ENCODE assay signal across 15 cellular contexts in the genomic region with DNA sequence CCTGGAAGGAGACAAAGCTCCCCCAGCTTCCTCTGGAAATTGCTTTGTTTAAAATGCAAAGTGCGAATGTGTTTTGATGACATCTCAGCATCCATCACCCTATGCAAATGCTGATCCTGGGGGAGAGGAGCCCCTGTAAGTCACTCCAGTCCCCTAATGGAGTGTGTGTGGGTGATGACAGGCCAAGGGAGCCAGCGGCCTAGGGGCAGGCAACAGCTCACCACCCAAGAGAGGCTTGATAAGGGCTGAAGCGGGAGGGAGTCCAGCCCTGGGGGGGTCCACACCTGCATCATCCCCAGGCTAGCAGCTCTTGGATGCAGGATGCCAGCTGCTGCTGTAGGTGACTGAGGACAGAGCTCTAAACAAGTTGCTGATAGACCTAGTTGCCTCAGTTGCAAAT.
A peak's percentile ranks its signal among the peaks of the same experiment; 100 is the strongest.
DNase-seq lines count a peak whose midpoint lies in the region; ATAC-seq, FAIRE-seq and TF ChIP-seq lines count a peak whose summit lies in the region.
"Had no signal": no experiment of that assay in that cellular context is flagged by ENCODE, and none has a peak within 500 bp of the region (broad histone marks: within the 10 kb centered on the region; RNA-seq: fewer than 3 reads in every experiment).

No MANE protein-coding gene starts in this region.

- H3K9ac ChIP-seq in kidney (ENCODE audit: low read length in 2 of 2) = no peak overlapping the region

- POLR2A ChIA-PET in HEK293 (lab: Yijun Ruan, JAX) = no interaction called here
- POLR2A ChIA-PET in CD8-positive, alpha-beta memory T cell (lab: Charles Lee) = no interaction called here

- no peak for FAIRE-seq in kidney (lab: Jason Lieb, UNC)
- FAIRE-seq: D721Med, K562 had no signal

- peak overlapping the region in 1 of 8 donors; percentile 4 for H3K27ac Mint-ChIP-seq in CD8-positive, alpha-beta memory T cell
- H3K27ac Mint-ChIP-seq: CD4-positive, CD25-positive, alpha-beta regulatory T cell had no signal

- H3K4me1 ChIP-seq in HEK293 (ENCODE audit: control insufficient read depth, insufficient read depth, low read length) (no peaks in the 10 kb centered on the region), kidney (ENCODE audit: control insufficient read depth in 1 of 2, insufficient read depth in 1 of 2, low read depth in 1 of 2, low read length in 2 of 2) (no peaks in the 10 kb centered on the region)
- H3K4me1 ChIP-seq in CD8-positive, alpha-beta memory T cell (ENCODE audit: insufficient read depth, low read length) = no peaks in the 10 kb centered on the region
- H3K4me1 ChIP-seq: BE2C, Caco-2, HAP-1 had no signal

- no peaks in the 10 kb centered on the region for H3K4me1 Mint-ChIP-seq in CD8-positive, alpha-beta memory T cell
- H3K4me1 Mint-ChIP-seq: CD4-positive, CD25-positive, alpha-beta regulatory T cell had no signal

- intact Hi-C loops in kidney (cut with DNase I) = no loop called here
- intact Hi-C loops in posterior vena cava (cut with DNase I) = no loop called here

- H3K36me3 ChIP-seq in HEK293 (ENCODE audit: control insufficient read depth in 2 of 2, insufficient read depth in 1 of 2, low read length in 2 of 2) (no peaks in the 10 kb centered on the region), kidney (ENCODE audit: control insufficient read depth in 1 of 2, insufficient read depth in 2 of 2, low read length in 2 of 2) (no peaks in the 10 kb centered on the region)
- H3K36me3 ChIP-seq in CD8-positive, alpha-beta memory T cell (ENCODE audit: insufficient read depth, low read length) = no peaks in the 10 kb centered on the region
- H3K36me3 ChIP-seq: BE2C, HAP-1 had no signal

- no peaks in the 10 kb centered on the region for H3K36me3 Mint-ChIP-seq in CD8-positive, alpha-beta memory T cell
- H3K36me3 Mint-ChIP-seq: CD4-positive, CD25-positive, alpha-beta regulatory T cell had no signal

- TF ChIP-seq CTCF in HEK293 (tag by site-specific recombination; IDR thresholded peaks at IDR 0.05) (no peak), kidney (IDR thresholded peaks at IDR 0.05; ENCODE audit: borderline replicate concordance, extremely low read depth, insufficient read depth) (no peak)

- H3K27me3 ChIP-seq in CD8-positive, alpha-beta memory T cell (ENCODE audit: insufficient read depth, low read length, poor library complexity, severe bottlenecking) = no peaks in the 10 kb centered on the region
- H3K27me3 ChIP-seq: BE2C had no signal

- H3K4me3 ChIP-seq in HEK293 (ENCODE audit: low read depth, low read length) (no peak overlapping the region), kidney (ENCODE audit: low read length in 2 of 2) (no peak overlapping the region)
- H3K4me3 ChIP-seq in CD8-positive, alpha-beta memory T cell (ENCODE audit: low read length) = no peak overlapping the region
- H3K4me3 ChIP-seq: HAP-1, K562 had no signal

- peak; percentile 28 for DNase-seq in kidney
- peak; percentile 59 for DNase-seq in posterior vena cava (ENCODE audit: low spot score)
- no peak for DNase-seq in NCI-H1105 (lab: John Stamatoyannopoulos, UW)
- DNase-seq in CD8-positive, alpha-beta memory T cell = no peak
- DNase-seq: BE2C; C1 segment of cervical spinal cord; Caco-2; CD4-positive, CD25-positive, alpha-beta regulatory T cell; GF-D8; IMR-90 had no signal

- H3K27ac ChIP-seq in HEK293 (ENCODE audit: extremely low read depth, low read depth, low read length) (no peak overlapping the region), kidney (ENCODE audit: low read depth in 2 of 2, low read length in 2 of 2) (no peak overlapping the region)
- H3K27ac ChIP-seq in CD8-positive, alpha-beta memory T cell (ENCODE audit: low read depth, low read length) = no peak overlapping the region

- CTCF ChIA-PET in HEK293 (lab: Yijun Ruan, JAX) = interaction anchor here (0.6 to 0.7 kb wide), 2 partner anchors 17 to 38 kb away, joined by 3 to 4 read pairs; no protein-coding TSS in a partner anchor
- CTCF ChIA-PET in CD8-positive, alpha-beta memory T cell (lab: Charles Lee) = no interaction called here

- no peak overlapping the region for H3K4me3 Mint-ChIP-seq in CD8-positive, alpha-beta memory T cell
- H3K4me3 Mint-ChIP-seq: CD4-positive, CD25-positive, alpha-beta regulatory T cell had no signal

- no peak for ATAC-seq in HG03439 (IDR thresholded peaks at IDR 0.05; ENCODE audit: unreplicated experiment)
- ATAC-seq: K562 had no signal

- H3K9me3 Mint-ChIP-seq in CD8-positive, alpha-beta memory T cell = no peaks in the 10 kb centered on the region

- no peaks in the 10 kb centered on the region for H3K9me3 ChIP-seq in HEK293 (ENCODE audit: control insufficient read depth, insufficient read depth, low read depth, low read length)
- no peaks in the 10 kb centered on the region for H3K9me3 ChIP-seq in kidney (ENCODE audit: control insufficient read depth in 1 of 2, low read length in 2 of 2)
- no peaks in the 10 kb centered on the region for H3K9me3 ChIP-seq in CD8-positive, alpha-beta memory T cell (ENCODE audit: low read length)
- H3K9me3 ChIP-seq: BE2C, Caco-2, HAP-1 had no signal

- H3K27me3 Mint-ChIP-seq in CD8-positive, alpha-beta memory T cell = peaks cover 16 to 56% of the 10 kb centered on the region in 2 donors

TF ChIP-seq in HEK293, 187 proteins besides CTCF, POLR2A, EP300 and RAD21:
- TF ChIP-seq ZNF24 (tag by site-specific recombination; IDR thresholded peaks at IDR 0.05) (no peak), GLIS1 (tag by site-specific recombination; IDR thresholded peaks at IDR 0.05) (peak; percentile 58), HOXC10 (CRISPR knock-in tag; IDR thresholded peaks at IDR 0.05) (no peak)

Comparison
In these comparisons a context has a peak if more than half of its experiments do, and no peak if none do; other contexts are left out.
1. DNase-seq: peak in kidney (single experiment) and posterior vena cava (single experiment); none in NCI-H1105 (single experiment) and CD8-positive, alpha-beta memory T cell (0 of 5).